ENCODE assay signal across 1 cellular context in the genomic region with DNA sequence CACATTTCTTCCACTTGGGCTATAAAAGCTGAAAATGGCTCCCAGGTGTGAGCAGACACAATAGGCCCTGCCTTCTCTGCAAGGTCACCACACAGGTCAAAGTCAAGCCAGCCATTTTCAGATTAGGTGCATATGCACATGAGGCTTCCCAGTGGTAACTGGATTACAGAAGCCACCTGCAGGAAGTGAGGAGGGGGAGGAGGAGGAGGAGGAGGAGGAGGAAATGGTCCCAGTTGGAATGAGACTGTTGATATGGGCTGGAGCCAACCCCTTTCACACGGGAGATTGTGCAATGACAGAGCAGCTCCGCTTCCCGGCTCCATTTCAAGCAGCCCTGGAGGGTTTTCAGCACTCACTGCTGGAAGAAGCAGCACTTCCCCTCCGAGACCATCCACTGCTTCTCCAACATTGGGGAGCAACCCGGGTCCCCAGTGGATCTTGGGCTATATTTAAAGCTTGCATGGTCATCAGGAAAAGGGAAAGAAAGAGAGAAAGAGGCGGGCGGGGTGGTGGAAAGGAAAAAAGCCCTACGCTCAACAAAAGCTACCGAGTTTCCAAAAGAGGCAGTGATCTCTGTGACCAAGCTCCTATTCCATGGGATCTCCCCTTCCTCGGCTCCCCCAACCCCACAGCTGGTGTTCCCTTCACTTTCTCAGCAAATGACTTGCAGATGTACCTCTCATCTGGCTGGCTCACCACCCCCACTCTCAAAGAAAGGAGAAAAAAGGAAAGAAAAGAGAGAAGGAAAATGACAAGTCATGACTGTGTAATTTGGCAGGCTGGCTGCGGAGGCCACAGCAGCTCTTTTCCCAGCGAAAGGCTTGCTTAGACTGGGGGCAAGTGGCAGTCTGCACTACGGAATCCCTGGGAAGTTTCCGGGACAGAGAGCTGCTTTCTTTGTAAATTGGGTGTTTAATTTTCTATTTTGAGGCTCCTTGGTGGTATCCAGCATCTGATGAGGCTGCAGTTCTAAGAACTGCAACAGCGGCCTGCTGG.
TF ChIP-seq lines count a peak whose summit lies in the region.

No MANE protein-coding gene starts in this region.

TF ChIP-seq in K562, 482 proteins besides CTCF, POLR2A, EP300 and RAD21:
- TF ChIP-seq NR2C1 (IDR thresholded peaks at IDR 0.05) (no peak), NR2C1 (tag; IDR thresholded peaks at IDR 0.05) (0 out of 2 replicates have a peak, but pooled peaks have one; percentile 9), SPI1 (IDR thresholded peaks at IDR 0.05; ENCODE audit: borderline replicate concordance, low read depth, low read length) (0 out of 2 replicates have a peak, but pooled peaks have one; percentile 4), CEBPG (CRISPR knock-in tag; IDR thresholded peaks at IDR 0.05) (no peak), CEBPG (tag; conservative IDR thresholded peaks at IDR 0.05 in 1 of 2, IDR thresholded peaks at IDR 0.05 in 1 of 2) (peak; percentile 78 to 88), SIN3B (IDR thresholded peaks at IDR 0.05; ENCODE audit: low read depth) (no peak), NR2C2 (CRISPR knock-in tag; IDR thresholded peaks at IDR 0.05) (no peak), NR2C2 (tag; IDR thresholded peaks at IDR 0.05) (0 out of 2 replicates have a peak, but pooled peaks have one; percentile 32), C11orf30 (IDR thresholded peaks at IDR 0.05; ENCODE audit: low read depth) (0 out of 2 replicates have a peak, but pooled peaks have one; percentile 4), NFE2 (IDR thresholded peaks at IDR 0.05; ENCODE audit: low read depth) (peak; percentile 37; the same call in 1 of the 2 replicates), SMARCB1 (IDR thresholded peaks at IDR 0.05; ENCODE audit: insufficient read length, low read depth) (no peak), SAFB (IDR thresholded peaks at IDR 0.05; ENCODE audit: borderline replicate concordance, low read depth, low read length) (no peak), JUND (IDR thresholded peaks at IDR 0.05; ENCODE audit: borderline replicate concordance, low read depth, low read length) (no peak), JUND (tag; IDR thresholded peaks at IDR 0.05; ENCODE audit: borderline replicate concordance, low read depth, low read length) (no peak), FOXP1 (CRISPR knock-in tag; IDR thresholded peaks at IDR 0.05) (no peak), MAFG (tag; conservative IDR thresholded peaks at IDR 0.05) (peak; percentile 52; the same call in 1 of the 2 replicates), ZNF695 (CRISPR knock-in tag; IDR thresholded peaks at IDR 0.05) (no peak), GTF2A2 (tag; IDR thresholded peaks at IDR 0.05) (no peak), KDM2B (CRISPR knock-in tag; IDR thresholded peaks at IDR 0.05) (no peak), CBX3 (IDR thresholded peaks at IDR 0.05; ENCODE audit: borderline replicate concordance in 1 of 2, low read length in 2 of 2) (no peak), ZNF316 (IDR thresholded peaks at IDR 0.05) (no peak), CC2D1A (IDR thresholded peaks at IDR 0.05) (no peak), HNRNPL (IDR thresholded peaks at IDR 0.05; ENCODE audit: low read depth, low read length) (no peak), RNF219 (CRISPR knock-in tag; IDR thresholded peaks at IDR 0.05) (no peak), XRCC3 (IDR thresholded peaks at IDR 0.05) (no peak), RB1 (IDR thresholded peaks at IDR 0.05; ENCODE audit: low read depth) (no peak), MXD1 (CRISPR knock-in tag; IDR thresholded peaks at IDR 0.05; ENCODE audit: borderline replicate concordance, poor library complexity, severe bottlenecking) (no peak), CEBPB (tag; IDR thresholded peaks at IDR 0.05) (peak; percentile 91), HLTF (IDR thresholded peaks at IDR 0.05) (no peak), L3MBTL2 (IDR thresholded peaks at IDR 0.05) (no peak), SMARCE1 (IDR thresholded peaks at IDR 0.05) (no peak), ZNF263 (CRISPR knock-in tag; IDR thresholded peaks at IDR 0.05; ENCODE audit: borderline replicate concordance) (peak; percentile 43; the same call in 1 of the 2 replicates), ZNF511 (CRISPR knock-in tag; IDR thresholded peaks at IDR 0.05) (no peak), E2F4 (CRISPR knock-in tag; IDR thresholded peaks at IDR 0.05; ENCODE audit: low read depth) (no peak), ZBTB1 (CRISPR knock-in tag; IDR thresholded peaks at IDR 0.05; ENCODE audit: borderline replicate concordance, low read depth) (no peak), POLR3A (IDR thresholded peaks at IDR 0.05; ENCODE audit: borderline replicate concordance, extremely low read depth, insufficient read depth, insufficient read length) (no peak), ZNF239 (CRISPR knock-in tag; IDR thresholded peaks at IDR 0.05) (no peak)
- TF ChIP-seq, protein P1, sequence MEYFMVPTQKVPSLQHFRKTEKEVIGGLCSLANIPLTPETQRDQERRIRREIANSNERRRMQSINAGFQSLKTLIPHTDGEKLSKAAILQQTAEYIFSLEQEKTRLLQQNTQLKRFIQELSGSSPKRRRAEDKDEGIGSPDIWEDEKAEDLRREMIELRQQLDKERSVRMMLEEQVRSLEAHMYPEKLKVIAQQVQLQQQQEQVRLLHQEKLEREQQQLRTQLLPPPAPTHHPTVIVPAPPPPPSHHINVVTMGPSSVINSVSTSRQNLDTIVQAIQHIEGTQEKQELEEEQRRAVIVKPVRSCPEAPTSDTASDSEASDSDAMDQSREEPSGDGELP (CRISPR knock-in tag; IDR thresholded peaks at IDR 0.05; ENCODE audit: borderline replicate concordance): no peak
- TF ChIP-seq, protein P2, sequence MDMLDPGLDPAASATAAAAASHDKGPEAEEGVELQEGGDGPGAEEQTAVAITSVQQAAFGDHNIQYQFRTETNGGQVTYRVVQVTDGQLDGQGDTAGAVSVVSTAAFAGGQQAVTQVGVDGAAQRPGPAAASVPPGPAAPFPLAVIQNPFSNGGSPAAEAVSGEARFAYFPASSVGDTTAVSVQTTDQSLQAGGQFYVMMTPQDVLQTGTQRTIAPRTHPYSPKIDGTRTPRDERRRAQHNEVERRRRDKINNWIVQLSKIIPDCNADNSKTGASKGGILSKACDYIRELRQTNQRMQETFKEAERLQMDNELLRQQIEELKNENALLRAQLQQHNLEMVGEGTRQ (CRISPR knock-in tag; IDR thresholded peaks at IDR 0.05): no peak
- TF ChIP-seq, protein P3, sequence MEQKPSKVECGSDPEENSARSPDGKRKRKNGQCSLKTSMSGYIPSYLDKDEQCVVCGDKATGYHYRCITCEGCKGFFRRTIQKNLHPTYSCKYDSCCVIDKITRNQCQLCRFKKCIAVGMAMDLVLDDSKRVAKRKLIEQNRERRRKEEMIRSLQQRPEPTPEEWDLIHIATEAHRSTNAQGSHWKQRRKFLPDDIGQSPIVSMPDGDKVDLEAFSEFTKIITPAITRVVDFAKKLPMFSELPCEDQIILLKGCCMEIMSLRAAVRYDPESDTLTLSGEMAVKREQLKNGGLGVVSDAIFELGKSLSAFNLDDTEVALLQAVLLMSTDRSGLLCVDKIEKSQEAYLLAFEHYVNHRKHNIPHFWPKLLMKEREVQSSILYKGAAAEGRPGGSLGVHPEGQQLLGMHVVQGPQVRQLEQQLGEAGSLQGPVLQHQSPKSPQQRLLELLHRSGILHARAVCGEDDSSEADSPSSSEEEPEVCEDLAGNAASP (IDR thresholded peaks at IDR 0.05): no peak
- TF ChIP-seq, protein P4, sequence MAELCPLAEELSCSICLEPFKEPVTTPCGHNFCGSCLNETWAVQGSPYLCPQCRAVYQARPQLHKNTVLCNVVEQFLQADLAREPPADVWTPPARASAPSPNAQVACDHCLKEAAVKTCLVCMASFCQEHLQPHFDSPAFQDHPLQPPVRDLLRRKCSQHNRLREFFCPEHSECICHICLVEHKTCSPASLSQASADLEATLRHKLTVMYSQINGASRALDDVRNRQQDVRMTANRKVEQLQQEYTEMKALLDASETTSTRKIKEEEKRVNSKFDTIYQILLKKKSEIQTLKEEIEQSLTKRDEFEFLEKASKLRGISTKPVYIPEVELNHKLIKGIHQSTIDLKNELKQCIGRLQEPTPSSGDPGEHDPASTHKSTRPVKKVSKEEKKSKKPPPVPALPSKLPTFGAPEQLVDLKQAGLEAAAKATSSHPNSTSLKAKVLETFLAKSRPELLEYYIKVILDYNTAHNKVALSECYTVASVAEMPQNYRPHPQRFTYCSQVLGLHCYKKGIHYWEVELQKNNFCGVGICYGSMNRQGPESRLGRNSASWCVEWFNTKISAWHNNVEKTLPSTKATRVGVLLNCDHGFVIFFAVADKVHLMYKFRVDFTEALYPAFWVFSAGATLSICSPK (IDR thresholded peaks at IDR 0.05; ENCODE audit: borderline replicate concordance): no peak
- TF ChIP-seq, protein P5, sequence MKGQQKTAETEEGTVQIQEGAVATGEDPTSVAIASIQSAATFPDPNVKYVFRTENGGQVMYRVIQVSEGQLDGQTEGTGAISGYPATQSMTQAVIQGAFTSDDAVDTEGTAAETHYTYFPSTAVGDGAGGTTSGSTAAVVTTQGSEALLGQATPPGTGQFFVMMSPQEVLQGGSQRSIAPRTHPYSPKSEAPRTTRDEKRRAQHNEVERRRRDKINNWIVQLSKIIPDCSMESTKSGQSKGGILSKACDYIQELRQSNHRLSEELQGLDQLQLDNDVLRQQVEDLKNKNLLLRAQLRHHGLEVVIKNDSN (CRISPR knock-in tag; IDR thresholded peaks at IDR 0.05): no peak
